20 cellular contexts compared by ENCODE assay signal in the genomic region with DNA sequence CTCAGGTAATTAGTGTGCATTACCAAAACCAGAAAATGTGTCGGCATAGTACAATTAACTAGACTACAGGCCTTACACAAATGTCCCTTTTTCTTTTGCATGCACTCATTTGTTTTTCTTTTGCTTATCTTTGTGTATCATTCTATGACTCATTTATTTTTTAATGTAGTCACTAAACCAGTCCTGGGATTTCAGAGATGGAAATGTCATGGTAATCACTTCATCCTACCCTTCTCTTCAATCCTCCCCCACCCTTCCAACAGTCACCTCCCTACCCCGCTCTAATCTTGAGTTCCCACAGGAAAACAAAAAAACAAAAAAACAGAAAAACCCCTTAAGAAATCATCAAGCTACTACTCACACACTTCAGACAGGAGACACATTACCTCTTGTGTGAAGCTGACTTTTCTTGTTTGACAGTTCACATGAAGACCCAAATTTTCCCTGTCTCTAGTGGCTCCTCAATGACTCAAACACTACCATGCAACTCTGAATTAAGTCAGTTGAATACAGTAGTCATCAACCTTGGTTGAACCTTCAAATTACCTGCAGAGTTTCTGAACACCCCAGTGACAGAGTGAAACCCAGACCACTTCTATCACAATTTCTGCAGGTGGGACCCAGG.
A peak's percentile ranks its signal among the peaks of the same experiment; 100 is the strongest.
DNase-seq lines count a peak whose midpoint lies in the region; ATAC-seq, FAIRE-seq and TF ChIP-seq lines count a peak whose summit lies in the region.
"Had no signal": no experiment of that assay in that cellular context is flagged by ENCODE, and none has a peak within 500 bp of the region (broad histone marks: within the 10 kb centered on the region; RNA-seq: fewer than 3 reads in every experiment).

No MANE protein-coding gene starts in this region.

- H2AFZ ChIP-seq in HepG2 (ENCODE audit: low read length), result no peak overlapping the region

- H3K9me3 ChIP-seq in NT2/D1 (ENCODE audit: insufficient read depth, low read length) (peaks cover 28% of the 10 kb centered on the region), HepG2 (ENCODE audit: low read length) (no peaks in the 10 kb centered on the region)
- H3K9me3 ChIP-seq: neutrophil, Peyer's patch had no signal

- CTCF ChIA-PET in HepG2 (lab: Yijun Ruan, JAX; ENCODE audit: low intra/inter-chr PET ratio, low total read pairs), result no interaction called here

- no peaks in the 10 kb centered on the region for H3K79me2 ChIP-seq in HepG2 (ENCODE audit: insufficient read depth, low read length)

- peaks cover 38% of the 10 kb centered on the region for H3K9me3 Mint-ChIP-seq in nephron progenitor cell
- H3K9me3 Mint-ChIP-seq: activated T-cell treated with anti-CD3 and anti-CD28 coated beads, Interleukin-2, amount 50 U/mL, for 72 hours had no signal

- H3K4me3 ChIP-seq in NT2/D1 (ENCODE audit: insufficient read length, low read depth) (no peak overlapping the region), epithelial cell of esophagus (ENCODE audit: low read length) (no peak overlapping the region), HepG2 (replicated peaks in 1 of 3; ENCODE audit: insufficient read depth in 1 of 3, low read depth in 2 of 3, low read length in 3 of 3) (no peak overlapping the region)
- H3K4me3 ChIP-seq: Peyer's patch had no signal

- in situ Hi-C loops in KBM-7 (cut with MboI; ENCODE audit: low pct_unique_long_range_greater_than_20kb, low sequenced_read_pairs) (no loop called here), HepG2 (cut with HindIII; ENCODE audit: extremely low pct_ligation_motif_present, low pct_unique_long_range_greater_than_20kb) (no loop called here)

- peaks cover 23% of the 10 kb centered on the region for H3K36me3 Mint-ChIP-seq in nephron progenitor cell (ENCODE audit: low read depth)
- H3K36me3 Mint-ChIP-seq: activated CD4-positive, alpha-beta memory T cell treated with anti-CD3 and anti-CD28 coated beads for 36 hours had no signal

- no peaks in the 10 kb centered on the region for H4K20me1 ChIP-seq in HepG2 (ENCODE audit: insufficient read depth, low read length)

- H3K27me3 Mint-ChIP-seq in nephron progenitor cell (ENCODE audit: low read depth, poor library complexity), result peaks cover 9% of the 10 kb centered on the region
- H3K27me3 Mint-ChIP-seq: activated CD4-positive, alpha-beta memory T cell treated with anti-CD3 and anti-CD28 coated beads for 36 hours had no signal

- no peak overlapping the region for H3K4me2 ChIP-seq in HepG2 (ENCODE audit: low read depth, low read length)

- no peak for TF ChIP-seq RAD21 in HepG2 (CRISPR knock-in tag; IDR thresholded peaks at IDR 0.05)

- TF ChIP-seq EP300 in HepG2 (IDR thresholded peaks at IDR 0.05; ENCODE audit: low read depth in 2 of 2, low read length in 2 of 2), result no peak
- no peak for TF ChIP-seq EP300 in HepG2 (CRISPR knock-in tag; IDR thresholded peaks at IDR 0.05; ENCODE audit: borderline replicate concordance)

- 53% methylated on average over 2 of the region's 2 CpGs for WGBS in HepG2 (ENCODE audit: low lambda C conversion rate)

- H3K36me3 ChIP-seq in NT2/D1 (ENCODE audit: insufficient read depth, insufficient read length, low read length) (no peaks in the 10 kb centered on the region), HepG2 (replicated peaks in 1 of 2; ENCODE audit: control insufficient read depth in 1 of 2, insufficient read depth in 2 of 2, low read length in 2 of 2) (no peaks in the 10 kb centered on the region)
- H3K36me3 ChIP-seq: neutrophil, Peyer's patch had no signal

- FAIRE-seq in HepG2 (lab: Jason Lieb, UNC), result no peak
- FAIRE-seq: GM12892, islet of Langerhans had no signal

- peaks cover 47% of the 10 kb centered on the region for H3K4me1 Mint-ChIP-seq in nephron progenitor cell

- ATAC-seq in GM18868 (IDR thresholded peaks at IDR 0.05; ENCODE audit: unreplicated experiment) (no peak), HepG2 (no peak)
- ATAC-seq: activated T-cell treated with anti-CD3 and anti-CD28 coated beads, Interleukin-2, amount 50 U/mL, for 72 hours had no signal

- H3K27ac ChIP-seq in HepG2 (ENCODE audit: extremely low read length, insufficient read depth, low read length), result no peak overlapping the region
- H3K27ac ChIP-seq: neutrophil, Peyer's patch had no signal

- H3K27me3 ChIP-seq in NT2/D1 (ENCODE audit: insufficient read depth, insufficient read length) (no peaks in the 10 kb centered on the region), HepG2 (ENCODE audit: control insufficient read depth in 1 of 2, insufficient read depth in 2 of 2, low read length in 2 of 2) (no peaks in the 10 kb centered on the region)
- H3K27me3 ChIP-seq: Peyer's patch had no signal

- no peak for TF ChIP-seq CTCF in epithelial cell of esophagus (IDR thresholded peaks at IDR 0.05; ENCODE audit: insufficient read depth, low read depth, low read length, missing control alignments)
- no peak for TF ChIP-seq CTCF in nephron progenitor cell (IDR thresholded peaks at IDR 0.05)
- no peak for TF ChIP-seq CTCF in HepG2 (CRISPR knock-in tag; IDR thresholded peaks at IDR 0.05)

- H3K4me1 ChIP-seq in NT2/D1 (ENCODE audit: insufficient read depth, insufficient read length) (no peaks in the 10 kb centered on the region), HepG2 (ENCODE audit: insufficient read depth, low read length) (no peaks in the 10 kb centered on the region)
- H3K4me1 ChIP-seq: Peyer's patch had no signal

- DNase-seq in EH (ENCODE audit: low read depth) (peak; percentile 68), NT2/D1 (ENCODE audit: low read depth, low spot score) (no peak), epithelial cell of esophagus (ENCODE audit: low read depth) (peak; percentile 62), nephron progenitor cell (no peak), KBM-7 (no peak), HepG2 (ENCODE audit: low spot score) (no peak)
- DNase-seq in stimulated activated CD4-positive, alpha-beta T cell treated with anti-CD3 and anti-CD28 coated beads, Interleukin-12 subunit alpha, Interleukin-12 subunit beta, amount 100 ng/mL, for 4 hours, result no peak
- DNase-seq: activated CD4-positive, alpha-beta memory T cell treated with anti-CD3 and anti-CD28 coated beads for 36 hours; activated T-cell treated with anti-CD3 and anti-CD28 coated beads, Interleukin-2, amount 50 U/mL, for 72 hours; GF-D8; glutamatergic neuron; midbrain; NCI-H2081 treated with DMSO at 0.1 percent for 48 hours; NCI-H82; Peyer's patch; stimulated activated CD4-positive, alpha-beta T cell treated with anti-CD3 and anti-CD28 coated beads, Interleukin-2, amount 100 ng/mL, for 24 hours had no signal

- peak overlapping the region; percentile 65 for H3K27ac Mint-ChIP-seq in nephron progenitor cell
- H3K27ac Mint-ChIP-seq: activated CD4-positive, alpha-beta memory T cell treated with anti-CD3 and anti-CD28 coated beads for 36 hours; activated T-cell treated with anti-CD3 and anti-CD28 coated beads, Interleukin-2, amount 50 U/mL, for 72 hours had no signal

- H3K9ac ChIP-seq in NT2/D1 (ENCODE audit: insufficient read length, low read depth) (peak overlapping the region; percentile 61), HepG2 (ENCODE audit: insufficient read depth, low read depth, low read length) (no peak overlapping the region)

- intact Hi-C loops in HepG2 (cut with micrococcal nuclease; ENCODE audit: unreplicated experiment), result no loop called here

- POLR2A ChIA-PET in HepG2 (lab: Yijun Ruan, JAX), result no interaction called here

- no peak for TF ChIP-seq POLR2A in HepG2 (IDR thresholded peaks at IDR 0.05; ENCODE audit: insufficient read depth in 1 of 2, low read depth in 2 of 2, low read length in 2 of 2)

- no TSS peak for BruUV-seq in HepG2 (replicated peaks; lab: Mats Ljungman, UMichigan)

- no peak overlapping the region for H3K4me3 Mint-ChIP-seq in nephron progenitor cell
- H3K4me3 Mint-ChIP-seq: activated CD4-positive, alpha-beta memory T cell treated with anti-CD3 and anti-CD28 coated beads for 36 hours; activated T-cell treated with anti-CD3 and anti-CD28 coated beads, Interleukin-2, amount 50 U/mL, for 72 hours had no signal

TF ChIP-seq in HepG2, 621 proteins besides CTCF, POLR2A, EP300 and RAD21:
- TF ChIP-seq ZNF17 (CRISPR knock-in tag; IDR thresholded peaks at IDR 0.05) (no peak), ZSCAN22 (CRISPR knock-in tag; IDR thresholded peaks at IDR 0.05) (no peak), TCF7 (IDR thresholded peaks at IDR 0.05; ENCODE audit: low read depth) (no peak), SRSF9 (IDR thresholded peaks at IDR 0.05; ENCODE audit: borderline replicate concordance, insufficient read depth, low read depth, low read length, poor library complexity, severe bottlenecking) (no peak), ZNF205 (CRISPR knock-in tag; IDR thresholded peaks at IDR 0.05) (no peak), ZFP41 (CRISPR knock-in tag; IDR thresholded peaks at IDR 0.05; ENCODE audit: borderline replicate concordance) (no peak), ZNF484 (CRISPR knock-in tag; IDR thresholded peaks at IDR 0.05; ENCODE audit: borderline replicate concordance, low read depth) (no peak), SPEN (CRISPR knock-in tag; IDR thresholded peaks at IDR 0.05; ENCODE audit: low read depth) (no peak), FOXJ3 (CRISPR knock-in tag; IDR thresholded peaks at IDR 0.05; ENCODE audit: borderline replicate concordance) (no peak), PCBP2 (optimal IDR thresholded peaks at IDR 0.05; ENCODE audit: low read depth, low read length, poor library complexity, severe bottlenecking) (no peak), PAWR (CRISPR knock-in tag; IDR thresholded peaks at IDR 0.05; ENCODE audit: borderline replicate concordance) (no peak)
- TF ChIP-seq, protein P1, sequence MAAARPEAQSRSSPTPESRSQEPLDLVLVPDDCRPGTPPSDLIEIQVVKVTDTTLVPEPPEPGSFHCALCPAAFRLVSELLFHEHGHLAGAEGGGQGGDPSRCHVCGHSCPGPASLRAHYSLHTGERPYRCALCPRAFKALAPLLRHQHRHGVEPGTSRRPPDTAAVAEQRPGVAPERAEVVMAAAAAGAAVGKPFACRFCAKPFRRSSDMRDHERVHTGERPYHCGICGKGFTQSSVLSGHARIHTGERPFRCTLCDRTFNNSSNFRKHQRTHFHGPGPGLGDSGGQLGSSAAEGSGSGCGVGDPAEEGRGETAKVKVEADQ (CRISPR knock-in tag; IDR thresholded peaks at IDR 0.05; ENCODE audit: borderline replicate concordance), result no peak

Comparison
In these comparisons a context has a peak if more than half of its experiments do, and no peak if none do; other contexts are left out.
1. DNase-seq: peak in EH (single experiment) and epithelial cell of esophagus (single experiment); none in NT2/D1 (single experiment), nephron progenitor cell (single experiment), KBM-7 (single experiment), stimulated activated CD4-positive, alpha-beta T cell treated with anti-CD3 and anti-CD28 coated beads, Interleukin-12 subunit alpha, Interleukin-12 subunit beta, amount 100 ng/mL, for 4 hours (single experiment) and HepG2 (single experiment).